1 cellular context compared by ENCODE assay signal in the genomic region with DNA sequence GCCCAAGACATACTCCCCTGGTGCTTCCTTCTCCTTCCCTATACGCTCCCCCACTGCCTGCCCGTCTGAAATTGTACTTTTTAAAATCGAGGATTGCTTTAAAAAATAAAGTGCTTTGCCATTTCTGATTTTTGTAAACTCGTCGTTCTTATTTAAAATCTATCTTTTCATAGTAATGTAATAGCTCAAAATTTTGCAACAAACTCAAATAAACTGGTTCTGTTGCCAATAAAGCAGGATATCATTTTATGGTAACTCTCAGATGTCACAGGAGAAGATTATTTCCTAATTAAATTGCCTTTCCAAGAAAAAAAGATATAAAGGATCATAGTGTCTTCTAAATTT.
TF ChIP-seq lines count a peak whose summit lies in the region.

No MANE protein-coding gene starts in this region.

TF ChIP-seq in SK-N-SH treated with all-trans-retinoic acid at 6 μM for 48 hours, 23 proteins besides CTCF, POLR2A, EP300 and RAD21 (continued from another document):
- TF ChIP-seq, protein P1, sequence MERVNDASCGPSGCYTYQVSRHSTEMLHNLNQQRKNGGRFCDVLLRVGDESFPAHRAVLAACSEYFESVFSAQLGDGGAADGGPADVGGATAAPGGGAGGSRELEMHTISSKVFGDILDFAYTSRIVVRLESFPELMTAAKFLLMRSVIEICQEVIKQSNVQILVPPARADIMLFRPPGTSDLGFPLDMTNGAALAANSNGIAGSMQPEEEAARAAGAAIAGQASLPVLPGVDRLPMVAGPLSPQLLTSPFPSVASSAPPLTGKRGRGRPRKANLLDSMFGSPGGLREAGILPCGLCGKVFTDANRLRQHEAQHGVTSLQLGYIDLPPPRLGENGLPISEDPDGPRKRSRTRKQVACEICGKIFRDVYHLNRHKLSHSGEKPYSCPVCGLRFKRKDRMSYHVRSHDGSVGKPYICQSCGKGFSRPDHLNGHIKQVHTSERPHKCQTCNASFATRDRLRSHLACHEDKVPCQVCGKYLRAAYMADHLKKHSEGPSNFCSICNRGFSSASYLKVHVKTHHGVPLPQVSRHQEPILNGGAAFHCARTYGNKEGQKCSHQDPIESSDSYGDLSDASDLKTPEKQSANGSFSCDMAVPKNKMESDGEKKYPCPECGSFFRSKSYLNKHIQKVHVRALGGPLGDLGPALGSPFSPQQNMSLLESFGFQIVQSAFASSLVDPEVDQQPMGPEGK (CRISPR knock-in tag; IDR thresholded peaks at IDR 0.05; ENCODE audit: borderline replicate concordance) = no peak
- TF ChIP-seq TCF4 (CRISPR knock-in tag; IDR thresholded peaks at IDR 0.05; ENCODE audit: borderline replicate concordance) (no peak), CSDC2 (CRISPR knock-in tag; IDR thresholded peaks at IDR 0.05) (no peak), ZFP3 (CRISPR knock-in tag; IDR thresholded peaks at IDR 0.05) (no peak), ZNF8 (CRISPR knock-in tag; IDR thresholded peaks at IDR 0.05) (no peak), GLIS3 (CRISPR knock-in tag; IDR thresholded peaks at IDR 0.05) (no peak)
- TF ChIP-seq, protein P2, sequence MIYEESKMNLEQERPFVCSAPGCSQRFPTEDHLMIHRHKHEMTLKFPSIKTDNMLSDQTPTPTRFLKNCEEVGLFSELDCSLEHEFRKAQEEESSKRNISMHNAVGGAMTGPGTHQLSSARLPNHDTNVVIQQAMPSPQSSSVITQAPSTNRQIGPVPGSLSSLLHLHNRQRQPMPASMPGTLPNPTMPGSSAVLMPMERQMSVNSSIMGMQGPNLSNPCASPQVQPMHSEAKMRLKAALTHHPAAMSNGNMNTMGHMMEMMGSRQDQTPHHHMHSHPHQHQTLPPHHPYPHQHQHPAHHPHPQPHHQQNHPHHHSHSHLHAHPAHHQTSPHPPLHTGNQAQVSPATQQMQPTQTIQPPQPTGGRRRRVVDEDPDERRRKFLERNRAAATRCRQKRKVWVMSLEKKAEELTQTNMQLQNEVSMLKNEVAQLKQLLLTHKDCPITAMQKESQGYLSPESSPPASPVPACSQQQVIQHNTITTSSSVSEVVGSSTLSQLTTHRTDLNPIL (CRISPR knock-in tag; IDR thresholded peaks at IDR 0.05; ENCODE audit: low read depth) = no peak
TF ChIP-seq in SK-N-SH treated with all-trans-retinoic acid at 6 μM for 48 hours: peak in this region for 0.
